13 cellular contexts compared by ENCODE assay signal in genomic region chr19:43752287-43752875, GRCh38. TPM values are rescaled to one million over a fixed set of nuclear protein-coding genes. Genes with fewer than 3 reads are reported as not detected.
A peak's percentile ranks its signal among the peaks of the same experiment; 100 is the strongest.
DNase-seq lines count a peak whose midpoint lies in the region; TF ChIP-seq lines count a peak whose summit lies in the region.
"Had no signal": no experiment of that assay in that cellular context is flagged by ENCODE, and none has a peak within 500 bp of the region (broad histone marks: within the 10 kb centered on the region; RNA-seq: fewer than 3 reads in every experiment).

No MANE protein-coding gene starts in this region.

- H3K79me2 ChIP-seq in Loucy (ENCODE audit: insufficient read depth, low read length), result peaks cover 48% of the 10 kb centered on the region

- POLR2A ChIA-PET in activated CD4-positive, alpha-beta T cell treated with anti-CD3 and anti-CD28 coated beads, Interleukin-2, amount 10 ng/mL, durations not matched to agents 7 days and 5 days (lab: Charles Lee), result interaction anchor here (1.5 kb wide), 1 partner anchor 13 kb away, joined by 4 read pairs; no protein-coding TSS in a partner anchor

- H3F3A ChIP-seq in Loucy (ENCODE audit: low read depth), result 0 out of 2 replicates have a peak, but pooled peaks cover 3% of the 10 kb centered on the region

- CTCF ChIA-PET in activated CD4-positive, alpha-beta T cell treated with anti-CD3 and anti-CD28 coated beads, Interleukin-2, amount 10 ng/mL, durations not matched to agents 7 days and 5 days (lab: Charles Lee), result interaction anchor here (1.0 to 7.8 kb wide), 4 partner anchors 14 to 232 kb away, joined by 3 to 81 read pairs (median 4); no protein-coding TSS in a partner anchor

- no peaks in the 10 kb centered on the region for H3K9me2 ChIP-seq in Loucy (replicated peaks; ENCODE audit: low read depth, low read length)

- in situ Hi-C loops in G401 (cut with HindIII; ENCODE audit: low sequenced_read_pairs), result no loop called here

- H3K4me2 ChIP-seq in Loucy (ENCODE audit: low read depth, low read length, poor library complexity, severe bottlenecking) (peak overlapping the region; percentile 90), skeletal muscle satellite cell (ENCODE audit: low read length) (peak overlapping the region; percentile 99)

- no peak overlapping the region for H2AFZ ChIP-seq in Loucy (ENCODE audit: low read length)

- peak overlapping the region; percentile 86 for H3K4me3 ChIP-seq in Loucy (ENCODE audit: low read length, poor library complexity, severe bottlenecking)
- no peak overlapping the region for H3K4me3 ChIP-seq in skeletal muscle satellite cell (ENCODE audit: low read length)
- H3K4me3 ChIP-seq: prostate gland, testis had no signal

- DNase-seq in activated CD4-positive, alpha-beta T cell treated with anti-CD3 and anti-CD28 coated beads, Interleukin-2, amount 10 ng/mL, durations not matched to agents 7 days and 5 days, result no peak
- no peak for DNase-seq in activated CD4-positive, alpha-beta T cell treated with anti-CD3 and anti-CD28 coated beads, Interleukin-2, amount 50 U/mL, for 1 hour
- DNase-seq in chondrocyte (ENCODE audit: low spot score) (no peak), progenitor cell of endocrine pancreas (ENCODE audit: low spot score, unreplicated experiment) (no peak), NOMO-1 treated with DMSO at 0.1 percent for 48 hours (lab: John Stamatoyannopoulos, UW; ENCODE audit: unreplicated experiment) (no peak), G401 (ENCODE audit: low spot score) (no peak)
- DNase-seq: effector CD4-positive, alpha-beta T cell; NCI-H2171 treated with DMSO at 0.1 percent for 48 hours; Right ventricle myocardium superior; testis had no signal

- TF ChIP-seq CTCF in Loucy (conservative IDR thresholded peaks at IDR 0.05; ENCODE audit: low read length), result no peak
- no peak for TF ChIP-seq CTCF in chondrocyte (IDR thresholded peaks at IDR 0.05)
- no peak for TF ChIP-seq CTCF in progenitor cell of endocrine pancreas (IDR thresholded peaks at IDR 0.05; ENCODE audit: unreplicated experiment)

- H3K27me3 ChIP-seq in Loucy (ENCODE audit: insufficient read depth, low read length, poor library complexity, severe bottlenecking) (no peaks in the 10 kb centered on the region), skeletal muscle satellite cell (ENCODE audit: control insufficient read depth, insufficient read depth, low read length) (no peaks in the 10 kb centered on the region)
- H3K27me3 ChIP-seq: testis had no signal

- H3K9ac ChIP-seq in Loucy (ENCODE audit: low read depth, low read length, poor library complexity, severe bottlenecking) (peak overlapping the region; percentile 99), skeletal muscle satellite cell (ENCODE audit: low read depth, low read length) (no peak overlapping the region)

- peaks cover 50% of the 10 kb centered on the region for H3K4me1 Mint-ChIP-seq in activated CD4-positive, alpha-beta T cell treated with anti-CD3 and anti-CD28 coated beads, Interleukin-2, amount 10 ng/mL, durations not matched to agents 7 days and 5 days
- H3K4me1 Mint-ChIP-seq in chondrocyte (ENCODE audit: low read depth), result peaks cover 62% of the 10 kb centered on the region
- H3K4me1 Mint-ChIP-seq in progenitor cell of endocrine pancreas (ENCODE audit: low read depth), result peaks cover 14% of the 10 kb centered on the region

- H3K4me1 ChIP-seq in Loucy (ENCODE audit: insufficient read depth, low read length, poor library complexity, severe bottlenecking) (peaks cover 21% of the 10 kb centered on the region), skeletal muscle satellite cell (ENCODE audit: control insufficient read depth, insufficient read depth, low read length) (peaks cover 47% of the 10 kb centered on the region)
- H3K4me1 ChIP-seq: prostate gland had no signal

- H3K27ac Mint-ChIP-seq in activated CD4-positive, alpha-beta T cell treated with anti-CD3 and anti-CD28 coated beads, Interleukin-2, amount 10 ng/mL, durations not matched to agents 7 days and 5 days, result no peak overlapping the region
- H3K27ac Mint-ChIP-seq in chondrocyte (ENCODE audit: unreplicated experiment), result peak overlapping the region; percentile 67
- H3K27ac Mint-ChIP-seq in progenitor cell of endocrine pancreas, result no peak overlapping the region

- no peaks in the 10 kb centered on the region for H3K9me3 ChIP-seq in Loucy (ENCODE audit: insufficient read depth, low read depth, low read length)
- no peaks in the 10 kb centered on the region for H3K9me3 ChIP-seq in skeletal muscle satellite cell (replicated peaks; ENCODE audit: low read length)
- H3K9me3 ChIP-seq: prostate gland, testis had no signal

- H3K9me3 Mint-ChIP-seq in activated CD4-positive, alpha-beta T cell treated with anti-CD3 and anti-CD28 coated beads, Interleukin-2, amount 10 ng/mL, durations not matched to agents 7 days and 5 days, result no peaks in the 10 kb centered on the region
- H3K9me3 Mint-ChIP-seq in chondrocyte (ENCODE audit: low read depth) (no peaks in the 10 kb centered on the region), progenitor cell of endocrine pancreas (ENCODE audit: low read depth) (no peaks in the 10 kb centered on the region)

- H3K36me3 ChIP-seq in Loucy (ENCODE audit: insufficient read depth, low read length), result peaks cover 31% of the 10 kb centered on the region; the same call in 1 of the 2 replicates
- peaks cover 38% of the 10 kb centered on the region for H3K36me3 ChIP-seq in skeletal muscle satellite cell (ENCODE audit: insufficient read depth, low read length)

- H3K27me3 Mint-ChIP-seq in activated CD4-positive, alpha-beta T cell treated with anti-CD3 and anti-CD28 coated beads, Interleukin-2, amount 10 ng/mL, durations not matched to agents 7 days and 5 days, result no peaks in the 10 kb centered on the region
- H3K27me3 Mint-ChIP-seq in chondrocyte (ENCODE audit: low read depth) (no peaks in the 10 kb centered on the region), progenitor cell of endocrine pancreas (no peaks in the 10 kb centered on the region)

- peak overlapping the region; percentile 97 for H3K4me3 Mint-ChIP-seq in activated CD4-positive, alpha-beta T cell treated with anti-CD3 and anti-CD28 coated beads, Interleukin-2, amount 10 ng/mL, durations not matched to agents 7 days and 5 days
- H3K4me3 Mint-ChIP-seq in chondrocyte (ENCODE audit: unreplicated experiment) (no peak overlapping the region), progenitor cell of endocrine pancreas (ENCODE audit: low read depth) (no peak overlapping the region)

- peaks cover 20% of the 10 kb centered on the region for H4K20me1 ChIP-seq in Loucy (ENCODE audit: insufficient read depth, low read length, poor library complexity, severe bottlenecking)

- peaks cover 61% of the 10 kb centered on the region for H3K36me3 Mint-ChIP-seq in activated CD4-positive, alpha-beta T cell treated with anti-CD3 and anti-CD28 coated beads, Interleukin-2, amount 10 ng/mL, durations not matched to agents 7 days and 5 days (ENCODE audit: low read depth)
- H3K36me3 Mint-ChIP-seq in chondrocyte (ENCODE audit: low read depth), result peaks cover 19% of the 10 kb centered on the region
- peaks cover 18% of the 10 kb centered on the region for H3K36me3 Mint-ChIP-seq in progenitor cell of endocrine pancreas (ENCODE audit: insufficient read depth)

RNA-seq across cellular contexts. Expression of gene SMG9, which starts 2.4 kb away (rescaled TPM):
- 10 to 100 TPM; 69.1 to 71.0 TPM for total RNA-seq in activated CD4-positive, alpha-beta T cell treated with anti-CD3 and anti-CD28 coated beads, Interleukin-2, amount 10 ng/mL, durations not matched to agents 7 days and 5 days
- 46.9 to 55.4 TPM (median 47.2 TPM) in 3 replicates for total RNA-seq in chondrocyte
- 8.1 and 15.9 TPM in 2 replicates for total RNA-seq in skeletal muscle satellite cell (2012; rRNA removed)
- total RNA-seq in progenitor cell of endocrine pancreas, result 74.9 and 78.9 TPM in 2 replicates
- total RNA-seq in G401 (2014; rRNA removed; shearing (Covaris generic)), result 18.3 and 22.3 TPM in 2 replicates

RNA-seq across cellular contexts. Expression of gene KCNN4, which starts 28.4 kb away (rescaled TPM):
- total RNA-seq in activated CD4-positive, alpha-beta T cell treated with anti-CD3 and anti-CD28 coated beads, Interleukin-2, amount 10 ng/mL, durations not matched to agents 7 days and 5 days, result 10 to 100 TPM; 31.9 to 34.5 TPM
- total RNA-seq in chondrocyte (2.3 to 3.3 TPM (median 2.9 TPM) in 3 replicates), progenitor cell of endocrine pancreas (0.31 and 0.34 TPM in 2 replicates)
- total RNA-seq in skeletal muscle satellite cell (2012; rRNA removed), result 1.7 and 2.0 TPM in 2 replicates
- total RNA-seq in G401 (2014; rRNA removed; shearing (Covaris generic)), result 4.2 and 5.7 TPM in 2 replicates

RNA-seq across cellular contexts. Expression of gene IRGC, which starts 36.5 kb away (rescaled TPM):
- total RNA-seq in activated CD4-positive, alpha-beta T cell treated with anti-CD3 and anti-CD28 coated beads, Interleukin-2, amount 10 ng/mL, durations not matched to agents 7 days and 5 days, result not detected
- total RNA-seq in chondrocyte, result not detected in 3 replicates
- not detected in 2 replicates for total RNA-seq in skeletal muscle satellite cell (2012; rRNA removed)
- total RNA-seq in progenitor cell of endocrine pancreas, result not detected in 2 replicates
- not detected in 2 replicates for total RNA-seq in G401 (2014; rRNA removed; shearing (Covaris generic))
- total RNA-seq: Right ventricle myocardium superior had no signal

RNA-seq across cellular contexts. Expression of gene LYPD5, which starts 49.9 kb away (rescaled TPM):
- under 1 TPM; 0.62 to 0.79 TPM for total RNA-seq in activated CD4-positive, alpha-beta T cell treated with anti-CD3 and anti-CD28 coated beads, Interleukin-2, amount 10 ng/mL, durations not matched to agents 7 days and 5 days
- total RNA-seq in chondrocyte, result not detected in 3 replicates
- not detected in 2 replicates for total RNA-seq in skeletal muscle satellite cell (2012; rRNA removed)
- total RNA-seq in progenitor cell of endocrine pancreas, result not detected in 2 replicates
- total RNA-seq in G401 (2014; rRNA removed; shearing (Covaris generic)), result not detected in 2 replicates
